9 cellular contexts compared by ENCODE assay signal in the genomic region with DNA sequence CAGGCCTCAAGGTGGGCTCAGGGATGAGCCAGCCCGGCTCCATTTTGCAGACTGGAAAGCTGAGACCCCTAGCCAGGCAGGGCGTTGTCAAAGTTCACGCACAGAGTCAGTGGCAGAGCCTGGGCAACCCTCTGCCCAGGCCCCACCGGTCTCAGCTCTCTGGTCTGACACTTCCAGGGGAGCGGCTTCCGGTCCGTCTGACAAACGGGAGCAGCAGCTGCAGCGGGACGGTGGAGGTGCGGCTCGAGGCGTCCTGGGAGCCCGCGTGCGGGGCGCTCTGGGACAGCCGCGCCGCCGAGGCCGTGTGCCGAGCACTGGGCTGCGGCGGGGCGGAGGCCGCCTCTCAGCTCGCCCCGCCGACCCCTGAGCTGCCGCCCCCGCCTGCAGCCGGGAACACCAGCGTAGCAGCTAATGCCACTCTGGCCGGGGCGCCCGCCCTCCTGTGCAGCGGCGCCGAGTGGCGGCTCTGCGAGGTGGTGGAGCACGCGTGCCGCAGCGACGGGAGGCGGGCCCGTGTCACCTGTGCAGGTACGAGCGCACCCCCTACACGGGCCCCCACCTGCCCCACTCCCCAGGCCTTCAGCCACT. TPM values are rescaled to one million over a fixed set of nuclear protein-coding genes. Genes with fewer than 3 reads are reported as not detected.
DNase-seq lines count a peak whose midpoint lies in the region; ATAC-seq and TF ChIP-seq lines count a peak whose summit lies in the region.
"Had no signal": no experiment of that assay in that cellular context is flagged by ENCODE, and none has a peak within 500 bp of the region (broad histone marks: within the 10 kb centered on the region; RNA-seq: fewer than 3 reads in every experiment).

No MANE protein-coding gene starts in this region.

- DNase-seq in DMS 273 (lab: John Stamatoyannopoulos, UW; ENCODE audit: unreplicated experiment): peak; percentile 47
- no peak for DNase-seq in DMS 273 treated with DMSO at 0.1 percent for 48 hours (lab: John Stamatoyannopoulos, UW)
- no peak for DNase-seq in activated CD8-positive, alpha-beta T cell treated with anti-CD3 and anti-CD28 coated beads, Interleukin-2, amount 10 ng/mL, durations not matched to agents 7 days and 5 days
- no peak for DNase-seq in smooth muscle cell (lab: John Stamatoyannopoulos, UW; ENCODE audit: unreplicated experiment)
- no peak for DNase-seq in NCI-H1048 (lab: John Stamatoyannopoulos, UW)
- DNase-seq in H4 (ENCODE audit: low spot score): no peak
- no peak for DNase-seq in midbrain (lab: John Stamatoyannopoulos, UW)
- DNase-seq: 8988T had no signal

- H3K36me3 ChIP-seq in iPS-20b (ENCODE audit: insufficient read depth, low read depth, low read length): no peaks in the 10 kb centered on the region
- no peaks in the 10 kb centered on the region for H3K36me3 ChIP-seq in smooth muscle cell (ENCODE audit: low read depth)

- no peaks in the 10 kb centered on the region for H3K79me2 ChIP-seq in smooth muscle cell (ENCODE audit: low read depth)

- no peaks in the 10 kb centered on the region for H3F3A ChIP-seq in smooth muscle cell (ENCODE audit: low read depth)

- H3K4me3 Mint-ChIP-seq in activated CD8-positive, alpha-beta T cell treated with anti-CD3 and anti-CD28 coated beads, Interleukin-2, amount 10 ng/mL, durations not matched to agents 7 days and 5 days: peak overlapping the region; percentile 43

- H3K9me3 Mint-ChIP-seq in activated CD8-positive, alpha-beta T cell treated with anti-CD3 and anti-CD28 coated beads, Interleukin-2, amount 10 ng/mL, durations not matched to agents 7 days and 5 days (ENCODE audit: insufficient read depth): no peaks in the 10 kb centered on the region

- H3K27me3 ChIP-seq in iPS-20b (ENCODE audit: insufficient read depth, low read length) (peaks cover 93% of the 10 kb centered on the region), smooth muscle cell (ENCODE audit: low read depth) (peaks cover 21% of the 10 kb centered on the region)

- no peaks in the 10 kb centered on the region for H4K20me1 ChIP-seq in smooth muscle cell (ENCODE audit: low read depth)

- peaks cover 76% of the 10 kb centered on the region for H3K36me3 Mint-ChIP-seq in activated CD8-positive, alpha-beta T cell treated with anti-CD3 and anti-CD28 coated beads, Interleukin-2, amount 10 ng/mL, durations not matched to agents 7 days and 5 days (ENCODE audit: low read depth)

- ATAC-seq in activated CD8-positive, alpha-beta T cell treated with anti-CD3 and anti-CD28 coated beads, Interleukin-2, amount 10 ng/mL, durations not matched to agents 7 days and 5 days: no peak

- H3K9me3 ChIP-seq in iPS-20b (ENCODE audit: insufficient read depth, low read depth, low read length) (no peaks in the 10 kb centered on the region), smooth muscle cell (replicated peaks; ENCODE audit: low read depth) (no peaks in the 10 kb centered on the region)

- no peak overlapping the region for H3K9ac ChIP-seq in iPS-20b (ENCODE audit: low read depth, low read length)
- no peak overlapping the region for H3K9ac ChIP-seq in smooth muscle cell (ENCODE audit: low read depth)

- H3K27ac ChIP-seq in iPS-20b (ENCODE audit: low read length) (no peak overlapping the region), smooth muscle cell (ENCODE audit: low read depth) (no peak overlapping the region)

- peak overlapping the region; percentile 77 for H3K27ac Mint-ChIP-seq in activated CD8-positive, alpha-beta T cell treated with anti-CD3 and anti-CD28 coated beads, Interleukin-2, amount 10 ng/mL, durations not matched to agents 7 days and 5 days

- peaks cover 71% of the 10 kb centered on the region for H3K4me1 Mint-ChIP-seq in activated CD8-positive, alpha-beta T cell treated with anti-CD3 and anti-CD28 coated beads, Interleukin-2, amount 10 ng/mL, durations not matched to agents 7 days and 5 days (ENCODE audit: low read depth)

- CTCF ChIA-PET in activated CD8-positive, alpha-beta T cell treated with anti-CD3 and anti-CD28 coated beads, Interleukin-2, amount 10 ng/mL, durations not matched to agents 7 days and 5 days (lab: Charles Lee): interaction anchor here (1.0 kb wide), 1 partner anchor 16 kb away, joined by 3 read pairs; no protein-coding TSS in a partner anchor

- peaks cover 3% of the 10 kb centered on the region; the same call in 1 of the 2 replicates for H3K4me1 ChIP-seq in iPS-20b (ENCODE audit: insufficient read depth, low read length)
- peaks cover 12% of the 10 kb centered on the region for H3K4me1 ChIP-seq in smooth muscle cell (ENCODE audit: low read depth)

- H3K4me2 ChIP-seq in smooth muscle cell: peak overlapping the region; percentile 92

- peak overlapping the region; percentile 62 for H2AFZ ChIP-seq in smooth muscle cell (ENCODE audit: low read depth)

- no peak for TF ChIP-seq CTCF in smooth muscle cell (IDR thresholded peaks at IDR 0.05; ENCODE audit: borderline replicate concordance, insufficient read depth, poor library complexity, severe bottlenecking)

- no peaks in the 10 kb centered on the region for H3K27me3 Mint-ChIP-seq in activated CD8-positive, alpha-beta T cell treated with anti-CD3 and anti-CD28 coated beads, Interleukin-2, amount 10 ng/mL, durations not matched to agents 7 days and 5 days (ENCODE audit: low read depth)

- POLR2A ChIA-PET in activated CD8-positive, alpha-beta T cell treated with anti-CD3 and anti-CD28 coated beads, Interleukin-2, amount 10 ng/mL, durations not matched to agents 7 days and 5 days (lab: Charles Lee): interaction anchor here (1.1 kb wide), 1 partner anchor 22 kb away, joined by 4 read pairs; no protein-coding TSS in a partner anchor

- 9% methylated on average over 20 of the region's 52 CpGs for WGBS in smooth muscle cell (ENCODE audit: low lambda C conversion rate)

- peak overlapping the region; percentile 60 for H3K4me3 ChIP-seq in iPS-20b (ENCODE audit: low read length)
- H3K4me3 ChIP-seq in smooth muscle cell: peak overlapping the region; percentile 50

RNA-seq across cellular contexts. Expression of a gene that starts 36.0 kb away (rescaled TPM):
- total RNA-seq in activated CD8-positive, alpha-beta T cell treated with anti-CD3 and anti-CD28 coated beads, Interleukin-2, amount 10 ng/mL, durations not matched to agents 7 days and 5 days: 100 to 1,000 TPM; 214 to 222 TPM
- total RNA-seq in smooth muscle cell: 0.27 TPM in 1 of 2 replicates, not detected in the other
- 0.21 TPM in 1 of 2 replicates, not detected in the other for polyA plus RNA-seq in smooth muscle cell
- total RNA-seq in H4 (2014; rRNA removed; shearing (Covaris generic)): not detected in 2 replicates

RNA-seq across cellular contexts. Expression of a gene that starts 55.5 kb away (rescaled TPM):
- 1 to 10 TPM; 2.0 to 2.2 TPM for total RNA-seq in activated CD8-positive, alpha-beta T cell treated with anti-CD3 and anti-CD28 coated beads, Interleukin-2, amount 10 ng/mL, durations not matched to agents 7 days and 5 days
- 0.27 and 0.99 TPM in 2 replicates for total RNA-seq in smooth muscle cell
- polyA plus RNA-seq in smooth muscle cell: 0.33 and 2.4 TPM in 2 replicates
- total RNA-seq in H4 (2014; rRNA removed; shearing (Covaris generic)): 4.9 and 5.8 TPM in 2 replicates

Comparison
In these comparisons a context has a peak if more than half of its experiments do, and no peak if none do; other contexts are left out.
1. RNA of a gene that starts 36.0 kb away (total RNA-seq): 214 to 222 TPM in activated CD8-positive, alpha-beta T cell treated with anti-CD3 and anti-CD28 coated beads, Interleukin-2, amount 10 ng/mL, durations not matched to agents 7 days and 5 days; 0.27 TPM in smooth muscle cell and not detected in H4; every median in the first group is over 100 times any median in the second.